In the genomic region with DNA sequence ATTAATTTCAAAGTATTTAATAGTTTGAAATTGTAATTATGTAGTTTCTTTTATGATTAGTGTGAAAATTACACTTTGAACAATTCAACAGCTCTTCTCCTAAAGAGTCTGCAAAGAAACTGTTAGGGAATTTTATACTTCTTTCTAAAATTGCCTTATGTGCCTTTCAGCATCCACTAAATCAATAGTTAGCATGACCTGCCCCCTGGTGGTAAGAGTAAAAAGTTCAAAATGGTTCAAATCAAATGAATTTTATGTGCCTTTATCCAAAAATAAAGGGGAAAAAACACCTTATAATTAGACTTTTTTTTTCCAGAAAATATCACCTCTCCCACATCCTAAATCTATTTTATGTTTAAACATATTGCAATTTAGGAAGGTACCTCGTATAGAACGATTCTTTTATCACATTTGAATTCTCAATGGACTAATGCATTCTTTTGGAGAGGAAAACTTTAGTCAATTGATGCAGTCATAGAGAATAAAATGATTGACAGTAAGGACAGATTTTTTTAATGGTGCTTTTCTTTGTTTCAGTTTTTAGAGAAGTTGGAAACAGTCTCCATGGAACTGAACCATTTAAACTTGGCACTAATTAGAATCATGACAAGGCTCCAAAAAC, we compare ENCODE assay signal across 9 cellular contexts.
A peak's percentile ranks its signal among the peaks of the same experiment; 100 is the strongest.
DNase-seq lines count a peak whose midpoint lies in the region; ATAC-seq and TF ChIP-seq lines count a peak whose summit lies in the region.
"Had no signal": no experiment of that assay in that cellular context is flagged by ENCODE, and none has a peak within 500 bp of the region (broad histone marks: within the 10 kb centered on the region; RNA-seq: fewer than 3 reads in every experiment).

No MANE protein-coding gene starts in this region.

- H3K27ac Mint-ChIP-seq in stimulated activated effector memory CD8-positive, alpha-beta T cell treated with anti-CD3 and anti-CD28 coated beads, Interleukin-12 subunit alpha, Interleukin-12 subunit beta, amount 100 ng/mL, for 72 hours, result no peak overlapping the region

- H3K9me3 Mint-ChIP-seq in stimulated activated effector memory CD8-positive, alpha-beta T cell treated with anti-CD3 and anti-CD28 coated beads, Interleukin-12 subunit alpha, Interleukin-12 subunit beta, amount 100 ng/mL, for 72 hours, result no peaks in the 10 kb centered on the region

- no peak overlapping the region for H3K9ac ChIP-seq in OCI-LY1 (ENCODE audit: low read length)
- H3K9ac ChIP-seq: BLaER1 had no signal

- no peaks in the 10 kb centered on the region for H4K20me1 ChIP-seq in OCI-LY1 (ENCODE audit: insufficient read depth, low read length)
- H4K20me1 ChIP-seq: BLaER1 had no signal

- no peaks in the 10 kb centered on the region for H3K36me3 Mint-ChIP-seq in stimulated activated effector memory CD8-positive, alpha-beta T cell treated with anti-CD3 and anti-CD28 coated beads, Interleukin-12 subunit alpha, Interleukin-12 subunit beta, amount 100 ng/mL, for 72 hours

- H3K4me1 Mint-ChIP-seq in stimulated activated effector memory CD8-positive, alpha-beta T cell treated with anti-CD3 and anti-CD28 coated beads, Interleukin-12 subunit alpha, Interleukin-12 subunit beta, amount 100 ng/mL, for 72 hours, result no peaks in the 10 kb centered on the region

- H3K27ac ChIP-seq in OCI-LY1 (ENCODE audit: low read depth, low read length, poor library complexity, severe bottlenecking), result no peak overlapping the region
- H3K27ac ChIP-seq: BLaER1 had no signal

- H3K4me2 ChIP-seq in OCI-LY1 (ENCODE audit: low read length), result no peak overlapping the region
- H3K4me2 ChIP-seq: BLaER1 had no signal

- no peaks in the 10 kb centered on the region for H3K9me2 ChIP-seq in OCI-LY1 (ENCODE audit: low read depth, low read length)

- peak; percentile 56 for TF ChIP-seq CTCF in GM13976 (IDR thresholded peaks at IDR 0.05; ENCODE audit: borderline replicate concordance, control extremely low read depth, extremely low read depth, insufficient read depth, missing control alignments)
- TF ChIP-seq CTCF in OCI-LY1 (IDR thresholded peaks at IDR 0.05; ENCODE audit: low read length), result peak; percentile 79

- H3F3A ChIP-seq in OCI-LY1 (ENCODE audit: insufficient read depth, low read length), result no peaks in the 10 kb centered on the region

- DNase-seq in DMS79 treated with DMSO at 0.1 percent for 48 hours (lab: John Stamatoyannopoulos, UW), result peak; percentile 42
- DNase-seq in DMS79 (lab: John Stamatoyannopoulos, UW), result no peak
- no peak for DNase-seq in GM13976 (ENCODE audit: low spot score)
- DNase-seq in dedifferentiated amniotic fluid mesenchymal stem cell (ENCODE audit: extremely low spot score), result peak; percentile 73
- DNase-seq in myocyte (ENCODE audit: low read depth), result peak; percentile 82
- no peak for DNase-seq in ecto neural progenitor cell (ENCODE audit: low spot score)
- DNase-seq in stimulated activated effector memory CD8-positive, alpha-beta T cell treated with anti-CD3 and anti-CD28 coated beads, Interleukin-12 subunit alpha, Interleukin-12 subunit beta, amount 100 ng/mL, for 72 hours (ENCODE audit: low spot score in 2 of 2), result no peak

- H3K36me3 ChIP-seq in OCI-LY1 (ENCODE audit: insufficient read depth, low read length), result no peaks in the 10 kb centered on the region
- H3K36me3 ChIP-seq: BLaER1 had no signal

- no peak overlapping the region for H3K4me3 ChIP-seq in OCI-LY1 (ENCODE audit: low read depth, low read length, poor library complexity, severe bottlenecking)
- H3K4me3 ChIP-seq: BLaER1 had no signal

- H3K9me3 ChIP-seq in OCI-LY1 (ENCODE audit: low read length), result no peaks in the 10 kb centered on the region
- H3K9me3 ChIP-seq: BLaER1 had no signal

- H3K79me2 ChIP-seq in OCI-LY1 (ENCODE audit: insufficient read depth, low read length), result no peaks in the 10 kb centered on the region

- no peak overlapping the region for H2AFZ ChIP-seq in OCI-LY1 (ENCODE audit: low read length)

- ATAC-seq in stimulated activated effector memory CD8-positive, alpha-beta T cell treated with anti-CD3 and anti-CD28 coated beads, Interleukin-12 subunit alpha, Interleukin-12 subunit beta, amount 100 ng/mL, for 72 hours, result no peak

- H3K4me3 Mint-ChIP-seq in stimulated activated effector memory CD8-positive, alpha-beta T cell treated with anti-CD3 and anti-CD28 coated beads, Interleukin-12 subunit alpha, Interleukin-12 subunit beta, amount 100 ng/mL, for 72 hours, result no peak overlapping the region

- no peaks in the 10 kb centered on the region for H3K4me1 ChIP-seq in OCI-LY1 (ENCODE audit: insufficient read depth, low read length, severe bottlenecking)
- H3K4me1 ChIP-seq: BLaER1 had no signal

- H3K27me3 ChIP-seq in OCI-LY1 (ENCODE audit: insufficient read depth, low read length), result no peaks in the 10 kb centered on the region
- H3K27me3 ChIP-seq: BLaER1 had no signal

- in situ Hi-C loops in GM13976 (cut with MboI; ENCODE audit: low sequenced_read_pairs, unreplicated experiment), result loop anchor here (10.0 kb wide), 1 partner anchor 1048 kb away; no protein-coding TSS in a partner anchor

Comparison
In these comparisons a context has a peak if more than half of its experiments do, and no peak if none do; other contexts are left out.
1. DNase-seq: peak in DMS79 treated with DMSO at 0.1 percent for 48 hours (single experiment), dedifferentiated amniotic fluid mesenchymal stem cell (single experiment) and myocyte (single experiment); none in DMS79 (single experiment), GM13976 (single experiment), ecto neural progenitor cell (single experiment) and stimulated activated effector memory CD8-positive, alpha-beta T cell treated with anti-CD3 and anti-CD28 coated beads, Interleukin-12 subunit alpha, Interleukin-12 subunit beta, amount 100 ng/mL, for 72 hours (0 of 2).